8 cellular contexts compared by ENCODE assay signal in the genomic region with DNA sequence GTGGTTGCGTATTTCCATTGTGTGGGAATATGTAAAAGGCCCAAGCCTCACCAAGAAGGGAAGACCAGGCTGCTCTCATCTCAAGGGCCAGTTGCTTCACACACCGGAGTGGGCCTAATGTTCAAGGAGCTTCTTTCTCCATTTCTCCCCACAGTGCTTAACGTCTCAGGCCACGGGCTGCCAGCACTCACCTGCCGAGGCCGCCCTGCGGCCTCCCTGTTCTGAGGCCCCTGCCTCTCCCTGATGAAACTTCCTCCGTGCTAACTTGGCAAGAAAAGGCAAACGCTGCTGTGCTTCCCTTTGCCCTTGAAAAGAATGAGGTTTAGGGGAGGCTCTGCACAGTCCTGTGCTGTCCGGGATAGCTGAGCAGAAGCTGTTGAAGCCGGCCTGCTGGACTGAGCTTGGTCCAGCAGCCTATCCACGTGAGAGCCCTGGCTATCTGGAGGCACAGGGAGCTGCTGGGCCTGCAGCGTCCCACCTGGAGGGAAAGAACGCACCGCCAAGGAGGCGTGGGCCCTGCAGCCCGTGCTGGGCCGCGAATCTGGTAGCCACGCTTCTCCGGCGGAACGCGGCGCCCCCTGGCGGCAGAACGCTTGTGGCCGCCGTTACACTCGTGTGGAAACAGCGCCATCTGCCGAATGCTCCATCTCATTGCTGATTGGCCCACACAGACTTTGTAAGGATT.
A peak's percentile ranks its signal among the peaks of the same experiment; 100 is the strongest.
DNase-seq lines count a peak whose midpoint lies in the region; ATAC-seq and TF ChIP-seq lines count a peak whose summit lies in the region.

No MANE protein-coding gene starts in this region.

- DNase-seq in DND-41 (peak; percentile 83), HAP-1 (ENCODE audit: low spot score in 2 of 2) (peak; percentile 69 to 94), NCI-H1105 treated with DMSO at 0.1 percent for 48 hours (lab: John Stamatoyannopoulos, UW) (peak; percentile 77), SW480 (ENCODE audit: low spot score) (peak; percentile 64), heart right ventricle (peak; percentile 78 to 85), putamen (ENCODE audit: low spot score) (peak; percentile 65)
- peak; percentile 92 for DNase-seq in activated naive CD8-positive, alpha-beta T cell treated with anti-CD3 and anti-CD28 coated beads, Interleukin-2, amount 10 ng/mL, durations not matched to agents 7 days and 5 days

- intact Hi-C loops in heart right ventricle (cut with DNase I) = loop anchor here (1.0 to 5.0 kb wide), 3 partner anchors 97 to 100 kb away; no protein-coding TSS in a partner anchor

- no peak overlapping the region for H3K4me3 Mint-ChIP-seq in activated naive CD8-positive, alpha-beta T cell treated with anti-CD3 and anti-CD28 coated beads, Interleukin-2, amount 10 ng/mL, durations not matched to agents 7 days and 5 days

- H3K79me2 ChIP-seq in DND-41 (ENCODE audit: insufficient read depth, low read length) = no peaks in the 10 kb centered on the region

- H3K27ac ChIP-seq in DND-41 (ENCODE audit: low read length) (no peak overlapping the region), heart right ventricle (no peak overlapping the region)

- in situ Hi-C loops in HAP-1 (cut with MboI; ENCODE audit: low sequenced_read_pairs) = loop anchor here (5.0 kb wide), 1 partner anchor 100 kb away; no protein-coding TSS in a partner anchor

- H3K36me3 Mint-ChIP-seq in activated naive CD8-positive, alpha-beta T cell treated with anti-CD3 and anti-CD28 coated beads, Interleukin-2, amount 10 ng/mL, durations not matched to agents 7 days and 5 days = no peaks in the 10 kb centered on the region

- ATAC-seq in DND-41 (ENCODE audit: insufficient read depth, low read depth) = peak; percentile 86
- peak; percentile 71 for ATAC-seq in activated naive CD8-positive, alpha-beta T cell treated with anti-CD3 and anti-CD28 coated beads, Interleukin-2, amount 10 ng/mL, durations not matched to agents 7 days and 5 days (ENCODE audit: low read depth)
- ATAC-seq in heart right ventricle = peak; percentile 73 to 91 (median 84)
- ATAC-seq in GM21390 (IDR thresholded peaks at IDR 0.05; ENCODE audit: unreplicated experiment) = no peak

- H3K4me1 ChIP-seq in DND-41 (ENCODE audit: insufficient read depth, low read length) = peaks cover 5% of the 10 kb centered on the region
- H3K4me1 ChIP-seq in HAP-1 = no peaks in the 10 kb centered on the region
- peaks cover 0 to 12% (median 3%) of the 10 kb centered on the region in 9 donors for H3K4me1 ChIP-seq in heart right ventricle

- H3K27me3 ChIP-seq in DND-41 (ENCODE audit: insufficient read depth, low read length, poor library complexity) (no peaks in the 10 kb centered on the region), HAP-1 (ENCODE audit: low read depth) (no peaks in the 10 kb centered on the region), heart right ventricle (peaks cover 0 to 18% (median 0%) of the 10 kb centered on the region in 7 donors)

- H3K36me3 ChIP-seq in DND-41 (ENCODE audit: insufficient read depth, low read length) (no peaks in the 10 kb centered on the region), HAP-1 (replicated peaks) (no peaks in the 10 kb centered on the region), heart right ventricle (no peaks in the 10 kb centered on the region)

- TF ChIP-seq CTCF in DND-41 (IDR thresholded peaks at IDR 0.05; ENCODE audit: borderline replicate concordance, extremely low read depth, low read length, poor library complexity, severe bottlenecking) (peak; percentile 98), heart right ventricle (IDR thresholded peaks at IDR 0.05) (peak in 8 of 9 donors; percentile 100)

- H3K27ac Mint-ChIP-seq in activated naive CD8-positive, alpha-beta T cell treated with anti-CD3 and anti-CD28 coated beads, Interleukin-2, amount 10 ng/mL, durations not matched to agents 7 days and 5 days = no peak overlapping the region

- H3K9me3 Mint-ChIP-seq in activated naive CD8-positive, alpha-beta T cell treated with anti-CD3 and anti-CD28 coated beads, Interleukin-2, amount 10 ng/mL, durations not matched to agents 7 days and 5 days = no peaks in the 10 kb centered on the region

- 25 to 26% methylated on average over 32 of the region's 32 CpGs for WGBS in heart right ventricle, 2 donors

- H3K4me1 Mint-ChIP-seq in activated naive CD8-positive, alpha-beta T cell treated with anti-CD3 and anti-CD28 coated beads, Interleukin-2, amount 10 ng/mL, durations not matched to agents 7 days and 5 days = peaks cover 2% of the 10 kb centered on the region

- H3K9me3 ChIP-seq in DND-41 (ENCODE audit: insufficient read depth, low read length, severe bottlenecking) (no peaks in the 10 kb centered on the region), HAP-1 (peaks cover 3% of the 10 kb centered on the region; the same call in 1 of the 2 replicates), heart right ventricle (peaks cover 0 to 12% (median 0%) of the 10 kb centered on the region in 11 donors)

- peak overlapping the region; percentile 28; the same call in 1 of the 2 replicates for H3K4me2 ChIP-seq in DND-41 (ENCODE audit: insufficient read depth, low read length)

- peak overlapping the region; percentile 74 for H2AFZ ChIP-seq in DND-41 (ENCODE audit: low read depth, low read length)

- no peak overlapping the region for H3K9ac ChIP-seq in DND-41 (ENCODE audit: low read depth, low read length)

- no peaks in the 10 kb centered on the region for H4K20me1 ChIP-seq in DND-41 (ENCODE audit: insufficient read depth, low read length)

- POLR2A ChIA-PET in activated naive CD8-positive, alpha-beta T cell treated with anti-CD3 and anti-CD28 coated beads, Interleukin-2, amount 10 ng/mL, durations not matched to agents 7 days and 5 days (lab: Charles Lee) = interaction anchor here (2.6 kb wide), 1 partner anchor 97 kb away, joined by 9 read pairs; no protein-coding TSS in a partner anchor

- peaks cover 19% of the 10 kb centered on the region for H3K27me3 Mint-ChIP-seq in activated naive CD8-positive, alpha-beta T cell treated with anti-CD3 and anti-CD28 coated beads, Interleukin-2, amount 10 ng/mL, durations not matched to agents 7 days and 5 days

- H3K4me3 ChIP-seq in DND-41 (ENCODE audit: low read depth in 1 of 2, low read length in 2 of 2) (no peak overlapping the region), HAP-1 (no peak overlapping the region), heart right ventricle (no peak overlapping the region)
